25 cellular contexts compared by ENCODE assay signal in genomic region chr17:66783656-66784381, GRCh38. TPM values are rescaled to one million over a fixed set of nuclear protein-coding genes. Genes with fewer than 3 reads are reported as not detected.
"Had no signal": no experiment of that assay in that cellular context is flagged by ENCODE, and none has a peak within 500 bp of the region (broad histone marks: within the 10 kb centered on the region; RNA-seq: fewer than 3 reads in every experiment).

No MANE protein-coding gene starts in this region.

- H3K27ac Mint-ChIP-seq: activated CD4-positive, alpha-beta memory T cell treated with anti-CD3 and anti-CD28 coated beads, Interleukin-2, amount 10 ng/mL, durations not matched to agents 7 days and 5 days; activated CD4-positive, alpha-beta T cell treated with anti-CD3 and anti-CD28 coated beads, Interleukin-2, amount 10 ng/mL, durations not matched to agents 7 days and 5 days; activated naive CD4-positive, alpha-beta T cell treated with anti-CD3 and anti-CD28 coated beads, Interleukin-2, amount 50 U/mL, for 24 hours had no signal

- H3K27me3 ChIP-seq: brain microvascular endothelial cell, cardiac muscle cell, Peyer's patch, SJSA1 had no signal

- H3K4me3 ChIP-seq: cardiac muscle cell, Peyer's patch, SJSA1 had no signal

- DNase-seq: activated CD4-positive, alpha-beta memory T cell treated with anti-CD3 and anti-CD28 coated beads, Interleukin-2, amount 10 ng/mL, durations not matched to agents 7 days and 5 days; activated CD4-positive, alpha-beta T cell treated with anti-CD3 and anti-CD28 coated beads, Interleukin-2, amount 10 ng/mL, durations not matched to agents 7 days and 5 days; activated CD4-positive, CD25-positive, alpha-beta regulatory T cell; activated T-cell treated with anti-CD3 and anti-CD28 coated beads for 4 hours; brain microvascular endothelial cell; cerebellar nuclear complex; KBM-7; NCI-H1048; NCI-H187 treated with DMSO at 0.1 percent for 48 hours; NCI-H2081 treated with DMSO at 0.1 percent for 48 hours; NCI-H446; NCI-H524; Peyer's patch; Right ventricle myocardium superior; T-helper 2 cell; T1000 had no signal

- H3K27ac ChIP-seq: brain microvascular endothelial cell, cardiac muscle cell, Peyer's patch, RWPE1, SJSA1 had no signal

- H3K9me3 ChIP-seq: Peyer's patch, SJSA1 had no signal

- H3K36me3 ChIP-seq: cardiac muscle cell had no signal

- H3K9me3 Mint-ChIP-seq: activated CD4-positive, alpha-beta memory T cell treated with anti-CD3 and anti-CD28 coated beads, Interleukin-2, amount 10 ng/mL, durations not matched to agents 7 days and 5 days; activated CD4-positive, alpha-beta T cell treated with anti-CD3 and anti-CD28 coated beads, Interleukin-2, amount 10 ng/mL, durations not matched to agents 7 days and 5 days; activated naive CD4-positive, alpha-beta T cell treated with anti-CD3 and anti-CD28 coated beads, Interleukin-2, amount 50 U/mL, for 24 hours had no signal

- H3K4me1 ChIP-seq: Peyer's patch, SJSA1 had no signal

- H3K4me3 Mint-ChIP-seq: activated CD4-positive, alpha-beta memory T cell treated with anti-CD3 and anti-CD28 coated beads, Interleukin-2, amount 10 ng/mL, durations not matched to agents 7 days and 5 days; activated CD4-positive, alpha-beta T cell treated with anti-CD3 and anti-CD28 coated beads, Interleukin-2, amount 10 ng/mL, durations not matched to agents 7 days and 5 days; activated naive CD4-positive, alpha-beta T cell treated with anti-CD3 and anti-CD28 coated beads, Interleukin-2, amount 50 U/mL, for 24 hours had no signal

- H3K27me3 Mint-ChIP-seq: activated CD4-positive, alpha-beta memory T cell treated with anti-CD3 and anti-CD28 coated beads, Interleukin-2, amount 10 ng/mL, durations not matched to agents 7 days and 5 days; activated CD4-positive, alpha-beta T cell treated with anti-CD3 and anti-CD28 coated beads, Interleukin-2, amount 10 ng/mL, durations not matched to agents 7 days and 5 days; activated naive CD4-positive, alpha-beta T cell treated with anti-CD3 and anti-CD28 coated beads, Interleukin-2, amount 50 U/mL, for 24 hours had no signal

- ATAC-seq: SK-N-SH treated with all-trans-retinoic acid at 6 μM for 48 hours had no signal

- FAIRE-seq: TTC549 had no signal

- H3K4me1 Mint-ChIP-seq: activated CD4-positive, alpha-beta memory T cell treated with anti-CD3 and anti-CD28 coated beads, Interleukin-2, amount 10 ng/mL, durations not matched to agents 7 days and 5 days; activated CD4-positive, alpha-beta T cell treated with anti-CD3 and anti-CD28 coated beads, Interleukin-2, amount 10 ng/mL, durations not matched to agents 7 days and 5 days; activated naive CD4-positive, alpha-beta T cell treated with anti-CD3 and anti-CD28 coated beads, Interleukin-2, amount 50 U/mL, for 24 hours had no signal

RNA-seq across cellular contexts. Expression of gene CACNG5, which starts 51.1 kb away (rescaled TPM):
- total RNA-seq: activated CD4-positive, alpha-beta memory T cell treated with anti-CD3 and anti-CD28 coated beads, Interleukin-2, amount 10 ng/mL, durations not matched to agents 7 days and 5 days; activated CD4-positive, alpha-beta T cell treated with anti-CD3 and anti-CD28 coated beads, Interleukin-2, amount 10 ng/mL, durations not matched to agents 7 days and 5 days; activated CD8-positive, alpha-beta memory T cell treated with anti-CD3 and anti-CD28 coated beads for 36 hours; cardiac muscle cell; LHCN-M2; M059J; Peyer's patch; Right ventricle myocardium superior; SJSA1 had no signal
- polyA plus RNA-seq: cardiac muscle cell had no signal
